ENCODE assay signal across 9 cellular contexts in genomic region chr7:67625257-67625713, GRCh38.
DNase-seq lines count a peak whose midpoint lies in the region; ATAC-seq, FAIRE-seq and TF ChIP-seq lines count a peak whose summit lies in the region.
"Had no signal": no experiment of that assay in that cellular context is flagged by ENCODE, and none has a peak within 500 bp of the region (broad histone marks: within the 10 kb centered on the region; RNA-seq: fewer than 3 reads in every experiment).

No MANE protein-coding gene starts in this region.

- DNase-seq in activated CD4-positive, alpha-beta T cell treated with anti-CD3 and anti-CD28 coated beads for 36 hours: peak; percentile 62
- no peak for DNase-seq in activated CD4-positive, alpha-beta T cell treated with anti-CD3 and anti-CD28 coated beads for 1 hour
- peak; percentile 66 for DNase-seq in LoVo (ENCODE audit: low spot score)
- DNase-seq in RCC 7860 (ENCODE audit: low spot score): peak; percentile 62
- no peak for DNase-seq in chondrocyte (ENCODE audit: low spot score)
- DNase-seq in kidney glomerular epithelial cell (lab: John Stamatoyannopoulos, UW): peak; percentile 25
- DNase-seq in stimulated activated CD4-positive, alpha-beta T cell treated with anti-CD3 and anti-CD28 coated beads, Interleukin-2, amount 100 ng/mL, for 24 hours: peak; percentile 17 to 43

- no peak overlapping the region for H3K27ac Mint-ChIP-seq in activated CD4-positive, alpha-beta T cell treated with anti-CD3 and anti-CD28 coated beads for 36 hours
- H3K27ac Mint-ChIP-seq in chondrocyte (ENCODE audit: unreplicated experiment): no peak overlapping the region

- no peaks in the 10 kb centered on the region for H3K9me3 Mint-ChIP-seq in activated CD4-positive, alpha-beta T cell treated with anti-CD3 and anti-CD28 coated beads for 36 hours (ENCODE audit: low read depth)
- H3K9me3 Mint-ChIP-seq in chondrocyte (ENCODE audit: low read depth): no peaks in the 10 kb centered on the region

- TF ChIP-seq CTCF in chondrocyte (IDR thresholded peaks at IDR 0.05): peak; percentile 93

- H3K36me3 Mint-ChIP-seq in activated CD4-positive, alpha-beta T cell treated with anti-CD3 and anti-CD28 coated beads for 36 hours (ENCODE audit: low read depth): no peaks in the 10 kb centered on the region
- H3K36me3 Mint-ChIP-seq in chondrocyte (ENCODE audit: low read depth): no peaks in the 10 kb centered on the region

- H3K4me3 Mint-ChIP-seq in activated CD4-positive, alpha-beta T cell treated with anti-CD3 and anti-CD28 coated beads for 36 hours: no peak overlapping the region
- H3K4me3 Mint-ChIP-seq in chondrocyte (ENCODE audit: unreplicated experiment): peak overlapping the region; percentile 60

- no peaks in the 10 kb centered on the region for H3K4me1 Mint-ChIP-seq in activated CD4-positive, alpha-beta T cell treated with anti-CD3 and anti-CD28 coated beads for 36 hours
- H3K4me1 Mint-ChIP-seq in chondrocyte (ENCODE audit: low read depth): peaks cover 5% of the 10 kb centered on the region

- no peak for ATAC-seq in activated CD4-positive, alpha-beta T cell treated with anti-CD3 and anti-CD28 coated beads for 36 hours
- no peak for ATAC-seq in HG03159 (IDR thresholded peaks at IDR 0.05; ENCODE audit: unreplicated experiment)

- H3K27me3 Mint-ChIP-seq in activated CD4-positive, alpha-beta T cell treated with anti-CD3 and anti-CD28 coated beads for 36 hours: no peaks in the 10 kb centered on the region
- peaks cover 57% of the 10 kb centered on the region for H3K27me3 Mint-ChIP-seq in chondrocyte (ENCODE audit: low read depth)

- POLR2A ChIA-PET in activated CD4-positive, alpha-beta T cell treated with anti-CD3 and anti-CD28 coated beads for 36 hours (lab: Charles Lee): no interaction called here

- FAIRE-seq in RCC 7860 (lab: Jason Lieb, UNC): peak; percentile 49
- FAIRE-seq: colon had no signal

- CTCF ChIA-PET in activated CD4-positive, alpha-beta T cell treated with anti-CD3 and anti-CD28 coated beads for 36 hours (lab: Charles Lee): interaction anchor here (0.7 to 1.2 kb wide), 11 partner anchors 10 to 828 kb away, joined by 3 to 7 read pairs (median 3); no protein-coding TSS in a partner anchor

- intact Hi-C loops in activated CD4-positive, alpha-beta T cell treated with anti-CD3 and anti-CD28 coated beads for 36 hours (cut with DNase I, micrococcal nuclease): loop anchor here in 1 of 2 experiments (1.0 kb wide), 1 partner anchor 247 kb away; no protein-coding TSS in a partner anchor

Comparison
In these comparisons a context has a peak if more than half of its experiments do, and no peak if none do; other contexts are left out.
1. DNase-seq: peak in activated CD4-positive, alpha-beta T cell treated with anti-CD3 and anti-CD28 coated beads for 36 hours (single experiment), LoVo (single experiment), RCC 7860 (single experiment), kidney glomerular epithelial cell (single experiment) and stimulated activated CD4-positive, alpha-beta T cell treated with anti-CD3 and anti-CD28 coated beads, Interleukin-2, amount 100 ng/mL, for 24 hours (2 of 2); none in activated CD4-positive, alpha-beta T cell treated with anti-CD3 and anti-CD28 coated beads for 1 hour (single experiment) and chondrocyte (single experiment).